Comparison of ENCODE assay signal across 13 cellular contexts in genomic region chr1:243409284-243409683, GRCh38.
DNase-seq lines count a peak whose midpoint lies in the region; ATAC-seq and TF ChIP-seq lines count a peak whose summit lies in the region.
"Had no signal": no experiment of that assay in that cellular context is flagged by ENCODE, and none has a peak within 500 bp of the region (broad histone marks: within the 10 kb centered on the region; RNA-seq: fewer than 3 reads in every experiment).

No MANE protein-coding gene starts in this region.

- H3K9me3 ChIP-seq in osteoblast (ENCODE audit: low read depth, low read length), result no peaks in the 10 kb centered on the region
- H3K9me3 ChIP-seq: neutrophil, tibial nerve had no signal

- no peak overlapping the region for H3K27ac ChIP-seq in osteoblast (ENCODE audit: low read depth, low read length)
- H3K27ac ChIP-seq: neutrophil, tibial nerve had no signal

- H3K27me3 ChIP-seq in osteoblast (ENCODE audit: insufficient read depth, low read length), result no peaks in the 10 kb centered on the region
- H3K27me3 ChIP-seq: neutrophil, tibial nerve had no signal

- no peaks in the 10 kb centered on the region for H3K36me3 ChIP-seq in osteoblast (ENCODE audit: insufficient read depth, low read length)
- H3K36me3 ChIP-seq: neutrophil had no signal

- no peak overlapping the region for H3K4me2 ChIP-seq in osteoblast (ENCODE audit: insufficient read depth, low read length)

- H3K4me3 ChIP-seq in cardiac fibroblast (replicated peaks in 1 of 2; ENCODE audit: low read depth in 2 of 2, low read length in 2 of 2) (no peak overlapping the region), osteoblast (ENCODE audit: insufficient read depth, low read length) (no peak overlapping the region)
- H3K4me3 ChIP-seq: tibial nerve had no signal

- peak; percentile 13 for DNase-seq in NCI-H2107 treated with DMSO at 0.1 percent for 48 hours (lab: John Stamatoyannopoulos, UW; ENCODE audit: unreplicated experiment)
- DNase-seq in NCI-H2107 (lab: John Stamatoyannopoulos, UW), result no peak
- peak; percentile 12 for DNase-seq in NAMALWA (ENCODE audit: low spot score)
- peak in 1 of 2 donors; percentile 28 for DNase-seq in cardiac fibroblast (ENCODE audit: low read depth in 2 of 2)
- no peak for DNase-seq in osteoblast (ENCODE audit: insufficient read length, low spot score, missing footprints)
- DNase-seq in iPS-NIHi11 (ENCODE audit: low spot score), result no peak
- no peak for DNase-seq in 8988T
- DNase-seq: activated CD4-positive, CD25-positive, alpha-beta regulatory T cell; activated effector memory CD4-positive, alpha-beta T cell treated with Interleukin-2 at 50 U/mL for 16 hours; effector CD8-positive, alpha-beta T cell had no signal

- H2AFZ ChIP-seq in osteoblast (ENCODE audit: low read length), result no peak overlapping the region

- peaks cover 14% of the 10 kb centered on the region for H3K4me1 ChIP-seq in osteoblast (ENCODE audit: insufficient read depth, low read length)
- H3K4me1 ChIP-seq: tibial nerve had no signal

- no peak for ATAC-seq in GM21723 (IDR thresholded peaks at IDR 0.05; ENCODE audit: unreplicated experiment)

- TF ChIP-seq CTCF in cardiac fibroblast (IDR thresholded peaks at IDR 0.05; ENCODE audit: low read depth, low read length) (peak; percentile 12), osteoblast (IDR thresholded peaks at IDR 0.05; ENCODE audit: extremely low read depth, low read depth, low read length) (peak; percentile 37)

- no peaks in the 10 kb centered on the region for H4K20me1 ChIP-seq in osteoblast (ENCODE audit: insufficient read depth, low read length)

- H3K79me2 ChIP-seq in osteoblast (ENCODE audit: insufficient read depth, low read length), result no peaks in the 10 kb centered on the region

Comparison
In these comparisons a context has a peak if more than half of its experiments do, and no peak if none do; other contexts are left out.
1. DNase-seq: peak in NCI-H2107 treated with DMSO at 0.1 percent for 48 hours (single experiment) and NAMALWA (single experiment); none in NCI-H2107 (single experiment), osteoblast (single experiment), iPS-NIHi11 (single experiment) and 8988T (single experiment).